23 cellular contexts compared by ENCODE assay signal in genomic region chr15:27623149-27623548, GRCh38.
DNase-seq lines count a peak whose midpoint lies in the region; ATAC-seq and TF ChIP-seq lines count a peak whose summit lies in the region.
"Had no signal": no experiment of that assay in that cellular context is flagged by ENCODE, and none has a peak within 500 bp of the region (broad histone marks: within the 10 kb centered on the region; RNA-seq: fewer than 3 reads in every experiment).

No MANE protein-coding gene starts in this region.

- H3K4me3 Mint-ChIP-seq in T-cell: no peak overlapping the region
- H3K4me3 Mint-ChIP-seq: CD4-positive, CD25-positive, alpha-beta regulatory T cell had no signal

- ATAC-seq in left lobe of liver (no peak), T-cell (replicated peaks in 1 of 4) (no peak)
- ATAC-seq: K562, Right ventricle myocardium inferior, SK-N-SH treated with all-trans-retinoic acid at 6 μM for 48 hours had no signal

- H3K4me2 ChIP-seq in KMS-11 (peak overlapping the region; percentile 41), SU-DHL-6 (ENCODE audit: low read depth, low read length, poor library complexity, severe bottlenecking) (peak overlapping the region; percentile 47), parathyroid adenoma (ENCODE audit: low read length) (no peak overlapping the region)

- H3K36me3 ChIP-seq in KMS-11 (ENCODE audit: insufficient read depth): no peaks in the 10 kb centered on the region
- no peaks in the 10 kb centered on the region for H3K36me3 ChIP-seq in SU-DHL-6 (ENCODE audit: low read length)
- no peaks in the 10 kb centered on the region for H3K36me3 ChIP-seq in parathyroid adenoma (ENCODE audit: control insufficient read depth, insufficient read depth, low read length)
- H3K36me3 ChIP-seq: BE2C, MG63, SJCRH30 had no signal

- no peaks in the 10 kb centered on the region for H3K9me2 ChIP-seq in SU-DHL-6 (replicated peaks; ENCODE audit: insufficient read depth, low read length)

- H3K27ac Mint-ChIP-seq in T-cell: no peak overlapping the region
- H3K27ac Mint-ChIP-seq: CD4-positive, CD25-positive, alpha-beta regulatory T cell had no signal

- H3K79me2 ChIP-seq in KMS-11 (ENCODE audit: insufficient read depth, low read depth): no peaks in the 10 kb centered on the region
- no peaks in the 10 kb centered on the region for H3K79me2 ChIP-seq in SU-DHL-6 (ENCODE audit: insufficient read depth, low read length)
- H3K79me2 ChIP-seq in parathyroid adenoma: no peaks in the 10 kb centered on the region

- peaks cover 10 to 30% (median 22%) of the 10 kb centered on the region in 3 donors for H3K9me3 Mint-ChIP-seq in T-cell

- H3K27ac ChIP-seq in KMS-11 (peak overlapping the region; percentile 98), SU-DHL-6 (ENCODE audit: low read depth, low read length) (peak overlapping the region; percentile 74), parathyroid adenoma (no peak overlapping the region)
- H3K27ac ChIP-seq: 22Rv1, SJCRH30 had no signal

- peaks cover 10% of the 10 kb centered on the region; the same call in 1 of the 2 replicates for H3F3A ChIP-seq in SU-DHL-6 (ENCODE audit: insufficient read depth)

- H3K36me3 Mint-ChIP-seq in T-cell: no peaks in the 10 kb centered on the region
- H3K36me3 Mint-ChIP-seq: CD4-positive, CD25-positive, alpha-beta regulatory T cell had no signal

- CTCF ChIA-PET in T-cell (lab: Charles Lee): no interaction called here

- TF ChIP-seq CTCF in KMS-11 (conservative IDR thresholded peaks at IDR 0.05; ENCODE audit: low read depth, low read length) (no peak), SU-DHL-6 (IDR thresholded peaks at IDR 0.05; ENCODE audit: insufficient read depth, low read length, poor library complexity, severe bottlenecking) (no peak), parathyroid adenoma (IDR thresholded peaks at IDR 0.05) (no peak)

- POLR2A ChIA-PET in T-cell (lab: Charles Lee): no interaction called here

- H3K4me1 ChIP-seq in KMS-11 (ENCODE audit: low read depth, poor library complexity, severe bottlenecking) (peaks cover 42% of the 10 kb centered on the region), parathyroid adenoma (no peaks in the 10 kb centered on the region)
- H3K4me1 ChIP-seq: BE2C, SJCRH30 had no signal

- H3K4me1 Mint-ChIP-seq in T-cell: no peaks in the 10 kb centered on the region
- H3K4me1 Mint-ChIP-seq: CD4-positive, CD25-positive, alpha-beta regulatory T cell had no signal

- H3K4me3 ChIP-seq in KMS-11 (IDR thresholded peaks at IDR 0.05; ENCODE audit: insufficient read depth, low read depth, low read length) (no peak overlapping the region), SU-DHL-6 (ENCODE audit: insufficient read depth, low read length, poor library complexity, severe bottlenecking) (peak overlapping the region; percentile 17), parathyroid adenoma (ENCODE audit: low read depth, low read length) (no peak overlapping the region)
- H3K4me3 ChIP-seq: K562, MG63, SJCRH30 had no signal

- no peaks in the 10 kb centered on the region for H4K20me1 ChIP-seq in KMS-11 (ENCODE audit: insufficient read depth)
- no peaks in the 10 kb centered on the region for H4K20me1 ChIP-seq in SU-DHL-6 (ENCODE audit: low read depth, low read length)

- H3K9ac ChIP-seq in KMS-11: peak overlapping the region; percentile 75
- H3K9ac ChIP-seq in SU-DHL-6 (ENCODE audit: low read length): no peak overlapping the region
- no peak overlapping the region for H3K9ac ChIP-seq in parathyroid adenoma

- 0 out of 2 replicates have a peak, but pooled peaks cover 7% of the 10 kb centered on the region for H3K9me3 ChIP-seq in SU-DHL-6 (ENCODE audit: insufficient read depth, low read length)
- H3K9me3 ChIP-seq in parathyroid adenoma (ENCODE audit: control insufficient read depth, low read length): no peaks in the 10 kb centered on the region
- H3K9me3 ChIP-seq: BE2C, SJCRH30 had no signal

- H3K27me3 ChIP-seq in KMS-11 (ENCODE audit: insufficient read depth, low read depth): no peaks in the 10 kb centered on the region
- no peaks in the 10 kb centered on the region for H3K27me3 ChIP-seq in SU-DHL-6 (ENCODE audit: low read length)
- H3K27me3 ChIP-seq in parathyroid adenoma (ENCODE audit: control insufficient read depth, insufficient read depth, low read length): no peaks in the 10 kb centered on the region
- H3K27me3 ChIP-seq: BE2C, MG63, SJCRH30 had no signal

- no peaks in the 10 kb centered on the region for H3K27me3 Mint-ChIP-seq in T-cell
- H3K27me3 Mint-ChIP-seq: CD4-positive, CD25-positive, alpha-beta regulatory T cell had no signal

- peak; percentile 9 for DNase-seq in NCI-H146 (lab: John Stamatoyannopoulos, UW)
- no peak for DNase-seq in NCI-H146 treated with DMSO at 0.1 percent for 48 hours (lab: John Stamatoyannopoulos, UW; ENCODE audit: unreplicated experiment)
- no peak for DNase-seq in left lobe of liver (ENCODE audit: low spot score)
- DNase-seq in T-cell: no peak
- DNase-seq in NCI-H2171 treated with DMSO at 0.1 percent for 48 hours (lab: John Stamatoyannopoulos, UW): no peak
- DNase-seq: BE2C; CD4-positive, CD25-positive, alpha-beta regulatory T cell; DMS153; DND-41; MG63; NCI-H1694 treated with DMSO at 0.1 percent for 48 hours; NCI-H2081; NCI-H226; NCI-H510A; NCI-H69; SJCRH30 had no signal

- H2AFZ ChIP-seq in KMS-11 (ENCODE audit: low read depth) (peak overlapping the region; percentile 53), SU-DHL-6 (ENCODE audit: low read depth, low read length, severe bottlenecking) (no peak overlapping the region), parathyroid adenoma (peak overlapping the region; percentile 58)
